12 cellular contexts compared by ENCODE assay signal in the genomic region with DNA sequence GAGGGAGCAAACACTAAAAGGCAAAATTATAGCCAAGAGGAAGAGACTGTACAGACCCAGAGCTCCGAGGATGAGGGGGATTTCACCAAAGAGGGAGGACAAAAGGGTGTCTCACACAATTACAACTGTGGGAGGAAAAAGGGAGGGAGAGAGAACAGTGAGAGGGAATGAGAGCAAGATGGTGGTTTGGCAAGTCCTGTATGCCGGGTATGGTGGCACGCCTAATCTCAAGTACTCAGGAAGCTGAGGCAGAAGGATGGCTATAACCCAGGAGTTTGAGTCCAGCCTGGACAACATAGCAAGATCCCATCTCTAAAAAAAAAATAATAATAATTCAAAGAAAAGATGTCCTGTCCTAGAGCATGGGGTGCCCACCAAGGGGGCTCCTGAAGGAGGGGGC.
"Had no signal": no experiment of that assay in that cellular context is flagged by ENCODE, and none has a peak within 500 bp of the region (broad histone marks: within the 10 kb centered on the region; RNA-seq: fewer than 3 reads in every experiment).

No MANE protein-coding gene starts in this region.

- H3K9me3 Mint-ChIP-seq: neural progenitor cell had no signal

- H3K36me3 ChIP-seq: neural progenitor cell had no signal

- H3K4me1 ChIP-seq: colonic mucosa, neural progenitor cell, pancreas, tibial nerve had no signal

- H3K4me3 Mint-ChIP-seq: neural progenitor cell had no signal

- H3K4me3 ChIP-seq: colonic mucosa, neural progenitor cell, pancreas, tibial nerve had no signal

- H3K27ac Mint-ChIP-seq: neural progenitor cell had no signal

- ATAC-seq: pancreas had no signal

- FAIRE-seq: pancreas, TTC549 had no signal

- H3K27ac ChIP-seq: colonic mucosa, neural progenitor cell, tibial nerve had no signal

- DNase-seq: activated CD4-positive, alpha-beta T cell treated with anti-CD3 and anti-CD28 coated beads, Interleukin-2, amount 50 U/mL, for 1 hour; activated CD8-positive, alpha-beta memory T cell treated with anti-CD3 and anti-CD28 coated beads for 24 hours; caudate nucleus; colonic mucosa; foreskin fibroblast; glutamatergic neuron; hypothalamus; pancreas; stimulated activated naive CD4-positive, alpha-beta T cell had no signal

- H3K9me3 ChIP-seq: colonic mucosa, pancreas, tibial nerve had no signal

- H3K27me3 ChIP-seq: colonic mucosa, neural progenitor cell, pancreas, tibial nerve had no signal

- H2AFZ ChIP-seq: neural progenitor cell had no signal

- H3K4me1 Mint-ChIP-seq: neural progenitor cell had no signal

- H3K9ac ChIP-seq: neural progenitor cell had no signal

- H3K4me2 ChIP-seq: neural progenitor cell had no signal
